9 cellular contexts compared by ENCODE assay signal in the genomic region with DNA sequence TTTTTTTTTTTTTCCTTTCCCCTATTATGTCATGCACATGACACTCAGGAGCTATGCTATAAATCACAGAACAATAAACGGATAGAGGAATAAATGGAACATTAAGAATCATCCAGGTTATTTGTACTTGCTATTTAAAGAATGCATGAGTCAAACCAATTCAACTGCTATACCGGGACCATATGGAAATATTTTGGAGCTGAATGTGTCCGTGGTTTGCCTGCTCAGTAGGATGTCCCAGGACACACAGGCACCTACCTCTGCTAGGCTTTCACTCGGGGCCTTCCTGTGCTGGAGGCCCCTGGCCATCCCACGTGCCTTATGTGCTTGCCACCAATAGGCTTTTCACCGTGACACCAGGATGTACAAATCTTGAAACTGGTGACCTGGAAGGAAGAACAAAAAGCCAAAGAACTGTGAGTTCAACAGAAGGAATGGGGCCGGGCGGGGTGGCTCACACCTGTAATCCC. TPM values are rescaled to one million over a fixed set of nuclear protein-coding genes. Genes with fewer than 3 reads are reported as not detected.
DNase-seq lines count a peak whose midpoint lies in the region; ATAC-seq and TF ChIP-seq lines count a peak whose summit lies in the region.
"Had no signal": no experiment of that assay in that cellular context is flagged by ENCODE, and none has a peak within 500 bp of the region (broad histone marks: within the 10 kb centered on the region; RNA-seq: fewer than 3 reads in every experiment).

No MANE protein-coding gene starts in this region.

- H3K4me3 Mint-ChIP-seq in chondrocyte (ENCODE audit: unreplicated experiment), result no peak overlapping the region
- no peak overlapping the region for H3K4me3 Mint-ChIP-seq in mesothelial cell of epicardium

- H3K9me3 Mint-ChIP-seq in chondrocyte (ENCODE audit: low read depth) (no peaks in the 10 kb centered on the region), mesothelial cell of epicardium (no peaks in the 10 kb centered on the region)

- H3K27ac Mint-ChIP-seq in chondrocyte (ENCODE audit: unreplicated experiment), result peak overlapping the region; percentile 91
- H3K27ac Mint-ChIP-seq in mesothelial cell of epicardium, result peak overlapping the region; percentile 69

- TF ChIP-seq CTCF in BJ (IDR thresholded peaks at IDR 0.05; ENCODE audit: insufficient read depth, low read depth, low read length) (no peak), chondrocyte (IDR thresholded peaks at IDR 0.05) (no peak), mesothelial cell of epicardium (IDR thresholded peaks at IDR 0.05; ENCODE audit: unreplicated experiment) (no peak)

- H3K36me3 Mint-ChIP-seq in chondrocyte (ENCODE audit: low read depth) (no peaks in the 10 kb centered on the region), mesothelial cell of epicardium (no peaks in the 10 kb centered on the region)

- H3K36me3 ChIP-seq in BJ (ENCODE audit: control insufficient read depth, insufficient read depth, low read length), result no peaks in the 10 kb centered on the region

- POLR2A ChIA-PET in BJ (lab: Charles Lee), result interaction anchor here (0.5 to 0.7 kb wide), 2 partner anchors 10 to 755 kb away, joined by 3 to 7 read pairs; no protein-coding TSS in a partner anchor

- H3K27me3 ChIP-seq in BJ (ENCODE audit: control insufficient read depth, insufficient read depth, low read length), result no peaks in the 10 kb centered on the region

- CTCF ChIA-PET in BJ (lab: Yijun Ruan, JAX), result interaction anchor here (0.6 to 1.2 kb wide), 3 partner anchors 18 to 1054 kb away, joined by 3 to 5 read pairs (median 3); no protein-coding TSS in a partner anchor

- ATAC-seq in HG03045 (IDR thresholded peaks at IDR 0.05; ENCODE audit: unreplicated experiment) (no peak), HG03097 (IDR thresholded peaks at IDR 0.05; ENCODE audit: low FRiP score, unreplicated experiment) (no peak)

- H3K4me3 ChIP-seq in BJ (ENCODE audit: low read depth, low read length), result no peak overlapping the region

- H3K4me1 Mint-ChIP-seq in chondrocyte (ENCODE audit: low read depth) (peaks cover 70% of the 10 kb centered on the region), mesothelial cell of epicardium (peaks cover 25% of the 10 kb centered on the region)

- DNase-seq in BJ (ENCODE audit: low read depth) (peak; percentile 80), M059J (ENCODE audit: low read depth) (peak; percentile 97), chondrocyte (ENCODE audit: low spot score) (no peak), mesothelial cell of epicardium (ENCODE audit: low spot score in 2 of 2, unreplicated experiment in 2 of 2) (no peak), T-helper 2 cell (no peak), NCI-H1436 (lab: John Stamatoyannopoulos, UW) (no peak)
- DNase-seq: NCI-H2227 treated with DMSO at 0.1 percent for 48 hours had no signal

- H3K27me3 Mint-ChIP-seq in chondrocyte (ENCODE audit: low read depth) (no peaks in the 10 kb centered on the region), mesothelial cell of epicardium (ENCODE audit: low read depth) (no peaks in the 10 kb centered on the region)

RNA-seq across cellular contexts. Expression of a gene that starts 15.3 kb away (rescaled TPM):
- 22.2 and 25.2 TPM in 2 replicates for polyA plus RNA-seq in BJ (2011; rRNA removed)
- 20.3 and 20.4 TPM in 2 replicates for polyA minus RNA-seq in BJ (2011; rRNA and poly(A)+ RNA removed)
- 29.2 and 49.4 TPM in 2 replicates for total RNA-seq in M059J (2014; rRNA removed; shearing (Covaris generic))
- 47.1 to 60.0 TPM (median 51.8 TPM) in 3 replicates for total RNA-seq in chondrocyte
- total RNA-seq in mesothelial cell of epicardium, result 42.6 to 47.6 TPM (median 47.0 TPM) in 3 replicates

Comparison
In these comparisons a context has a peak if more than half of its experiments do, and no peak if none do; other contexts are left out.
1. DNase-seq: peak in BJ (single experiment) and M059J (single experiment); none in chondrocyte (single experiment), mesothelial cell of epicardium (0 of 2), T-helper 2 cell (0 of 5) and NCI-H1436 (single experiment).